ENCODE assay signal across 23 cellular contexts in the genomic region with DNA sequence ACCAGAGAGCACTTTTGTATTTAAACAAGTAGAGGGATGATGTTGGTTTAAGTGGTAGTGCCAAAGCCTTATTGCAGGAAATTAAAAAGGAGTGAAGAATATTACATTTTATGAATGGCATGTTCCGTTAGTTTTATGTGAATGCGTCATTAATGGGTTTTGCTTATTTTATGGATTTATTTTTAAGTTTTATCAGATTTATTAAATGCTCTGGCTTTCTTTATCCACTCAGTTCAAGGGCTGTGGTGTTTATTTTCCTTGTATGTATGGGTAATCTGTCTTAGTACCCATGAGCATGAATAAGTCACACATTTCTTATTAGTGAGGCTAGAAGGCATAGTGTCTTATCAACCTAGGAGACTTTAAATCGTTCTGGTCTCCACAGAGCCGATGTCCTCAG. TPM values are rescaled to one million over a fixed set of nuclear protein-coding genes. Genes with fewer than 3 reads are reported as not detected.
DNase-seq lines count a peak whose midpoint lies in the region; ATAC-seq and TF ChIP-seq lines count a peak whose summit lies in the region.
"Had no signal": no experiment of that assay in that cellular context is flagged by ENCODE, and none has a peak within 500 bp of the region (broad histone marks: within the 10 kb centered on the region; RNA-seq: fewer than 3 reads in every experiment).

No MANE protein-coding gene starts in this region.

- 39% methylated on average over 4 of the region's 4 CpGs for WGBS in urinary bladder

- CTCF ChIA-PET in GM10248 (lab: Yijun Ruan, JAX), result no interaction called here

- H3K36me3 ChIP-seq in SK-N-MC (ENCODE audit: insufficient read depth, low read length) (peaks cover 29% of the 10 kb centered on the region), lower lobe of right lung (peaks cover 4% of the 10 kb centered on the region), urinary bladder (ENCODE audit: insufficient read depth) (no peaks in the 10 kb centered on the region)
- H3K36me3 ChIP-seq: ovary had no signal

- no peaks in the 10 kb centered on the region for H3K9me3 Mint-ChIP-seq in activated T-cell treated with anti-CD3 and anti-CD28 coated beads, Interleukin-2, amount 50 U/mL, for 72 hours
- no peaks in the 10 kb centered on the region for H3K9me3 Mint-ChIP-seq in stimulated activated memory B cell treated with anti-CD40 and anti-IgM and Interleukin-4, amounts not matched to agents 10 μg/mL and 1 μg/mL and 100 μg/mL, for 72 hours
- H3K9me3 Mint-ChIP-seq: activated T-helper 17 cell treated with anti-CD3 and anti-CD28 coated beads, Interleukin-2, amount 50 U/mL, for 72 hours; mesothelial cell of epicardium; nephron progenitor cell had no signal

- H3K9me3 ChIP-seq in SK-N-MC (ENCODE audit: low read depth, low read length) (no peaks in the 10 kb centered on the region), lower lobe of right lung (no peaks in the 10 kb centered on the region)
- H3K9me3 ChIP-seq: ovary had no signal

- intact Hi-C loops in lower lobe of right lung (cut with DNase I), result no loop called here

- no peak for TF ChIP-seq CTCF in lower lobe of right lung (IDR thresholded peaks at IDR 0.05)
- TF ChIP-seq CTCF in GM10248 (IDR thresholded peaks at IDR 0.05; ENCODE audit: control extremely low read depth, extremely low read depth, low read depth, missing control alignments), result no peak

- POLR2A ChIA-PET in GM10248 (lab: Yijun Ruan, JAX), result no interaction called here

- H3K36me3 Mint-ChIP-seq in activated T-cell treated with anti-CD3 and anti-CD28 coated beads, Interleukin-2, amount 50 U/mL, for 72 hours (ENCODE audit: insufficient read depth in 2 of 2), result peaks cover 9% of the 10 kb centered on the region in 2 donors
- peaks cover 20% of the 10 kb centered on the region for H3K36me3 Mint-ChIP-seq in stimulated activated memory B cell treated with anti-CD40 and anti-IgM and Interleukin-4, amounts not matched to agents 10 μg/mL and 1 μg/mL and 100 μg/mL, for 72 hours
- H3K36me3 Mint-ChIP-seq: mesothelial cell of epicardium had no signal

- H3K4me3 ChIP-seq in SK-N-MC, result no peak overlapping the region
- H3K4me3 ChIP-seq in lower lobe of right lung, result no peak overlapping the region
- no peak overlapping the region for H3K4me3 ChIP-seq in urinary bladder (ENCODE audit: low read depth, low read length)
- H3K4me3 ChIP-seq: ovary had no signal

- no peaks in the 10 kb centered on the region for H3K27me3 Mint-ChIP-seq in activated T-cell treated with anti-CD3 and anti-CD28 coated beads, Interleukin-2, amount 50 U/mL, for 72 hours (ENCODE audit: low read depth)
- no peaks in the 10 kb centered on the region for H3K27me3 Mint-ChIP-seq in stimulated activated memory B cell treated with anti-CD40 and anti-IgM and Interleukin-4, amounts not matched to agents 10 μg/mL and 1 μg/mL and 100 μg/mL, for 72 hours
- H3K27me3 Mint-ChIP-seq: activated T-helper 17 cell treated with anti-CD3 and anti-CD28 coated beads, Interleukin-2, amount 50 U/mL, for 72 hours; brain had no signal

- H3K27ac ChIP-seq in SK-N-MC (0 out of 2 replicates have a peak overlapping the region, but pooled peaks have one; percentile 5), lower lobe of right lung (peak overlapping the region; percentile 6), urinary bladder (ENCODE audit: low read depth) (peak overlapping the region; percentile 0)
- H3K27ac ChIP-seq: ovary had no signal

- peak overlapping the region; percentile 26 for H3K27ac Mint-ChIP-seq in activated T-cell treated with anti-CD3 and anti-CD28 coated beads, Interleukin-2, amount 50 U/mL, for 72 hours
- no peak overlapping the region for H3K27ac Mint-ChIP-seq in stimulated activated memory B cell treated with anti-CD40 and anti-IgM and Interleukin-4, amounts not matched to agents 10 μg/mL and 1 μg/mL and 100 μg/mL, for 72 hours
- H3K27ac Mint-ChIP-seq: mesothelial cell of epicardium, nephron progenitor cell had no signal

- ATAC-seq in activated T-cell treated with anti-CD3 and anti-CD28 coated beads, Interleukin-2, amount 50 U/mL, for 72 hours (replicated peaks in 1 of 2), result no peak
- ATAC-seq in lower lobe of right lung (no peak), HG03469 (IDR thresholded peaks at IDR 0.05; ENCODE audit: unreplicated experiment) (no peak)
- no peak for ATAC-seq in stimulated activated memory B cell treated with anti-CD40 and anti-IgM and Interleukin-4, amounts not matched to agents 10 μg/mL and 1 μg/mL and 100 μg/mL, for 72 hours
- ATAC-seq: activated T-helper 17 cell treated with anti-CD3 and anti-CD28 coated beads, Interleukin-2, amount 50 U/mL, for 72 hours; left ventricle myocardium superior; PC-3; Right ventricle myocardium inferior had no signal

- DNase-seq in activated T-cell treated with anti-CD3 and anti-CD28 coated beads, Interleukin-2, amount 50 U/mL, for 72 hours, result no peak
- no peak for DNase-seq in activated T-cell treated with anti-CD3 and anti-CD28 coated beads for 4 hours
- DNase-seq in SK-N-MC (ENCODE audit: low read depth, low spot score), result no peak
- DNase-seq in lower lobe of right lung, result no peak
- no peak for DNase-seq in GM10248 (ENCODE audit: extremely low spot score)
- DNase-seq: activated CD4-positive, alpha-beta T cell treated with anti-CD3 and anti-CD28 coated beads, Interleukin-2, amount 50 U/mL, for 1 hour; left ventricle myocardium superior; NCI-H1105 treated with DMSO at 0.1 percent for 48 hours; NCI-H2029; NCI-H524 treated with DMSO at 0.1 percent for 48 hours; nephron progenitor cell; NK-92 treated with Interleukin-12 subunit alpha and Interleukin-12 subunit beta, amount 100 ng/mL, for 24 hours; ovary; PC-3; stimulated activated CD4-positive, alpha-beta T cell treated with anti-CD3 and anti-CD28 coated beads, Interleukin-2, amount 100 ng/mL, for 24 hours; T-helper 9 cell had no signal

- H3K27me3 ChIP-seq in lower lobe of right lung (ENCODE audit: low read depth), result no peaks in the 10 kb centered on the region
- H3K27me3 ChIP-seq: ovary had no signal

- H3K4me3 Mint-ChIP-seq in activated T-cell treated with anti-CD3 and anti-CD28 coated beads, Interleukin-2, amount 50 U/mL, for 72 hours, result no peak overlapping the region
- no peak overlapping the region for H3K4me3 Mint-ChIP-seq in stimulated activated memory B cell treated with anti-CD40 and anti-IgM and Interleukin-4, amounts not matched to agents 10 μg/mL and 1 μg/mL and 100 μg/mL, for 72 hours
- H3K4me3 Mint-ChIP-seq: mesothelial cell of epicardium, nephron progenitor cell had no signal

- peaks cover 85% of the 10 kb centered on the region for H3K4me1 Mint-ChIP-seq in activated T-cell treated with anti-CD3 and anti-CD28 coated beads, Interleukin-2, amount 50 U/mL, for 72 hours (ENCODE audit: low read depth)
- peaks cover 61% of the 10 kb centered on the region for H3K4me1 Mint-ChIP-seq in stimulated activated memory B cell treated with anti-CD40 and anti-IgM and Interleukin-4, amounts not matched to agents 10 μg/mL and 1 μg/mL and 100 μg/mL, for 72 hours

- H3K4me1 ChIP-seq in lower lobe of right lung, result peaks cover 52% of the 10 kb centered on the region
- peaks cover 2% of the 10 kb centered on the region for H3K4me1 ChIP-seq in urinary bladder (ENCODE audit: insufficient read depth)

- H3K9ac ChIP-seq in SK-N-MC (ENCODE audit: insufficient read length), result no peak overlapping the region

RNA-seq across cellular contexts. Expression of gene NBL1, which starts 41.6 kb away (rescaled TPM):
- 10 to 100 TPM; 22.4 to 51.9 TPM for total RNA-seq in activated T-cell treated with anti-CD3 and anti-CD28 coated beads, Interleukin-2, amount 50 U/mL, for 72 hours
- total RNA-seq in lower lobe of right lung, result 126 TPM
- total RNA-seq in urinary bladder, result 59.3 TPM
- polyA plus RNA-seq in urinary bladder, result 374 TPM
